ENCODE assay signal across 24 cellular contexts in genomic region chr2:70354264-70354949, GRCh38. TPM values are rescaled to one million over a fixed set of nuclear protein-coding genes. Genes with fewer than 3 reads are reported as not detected.
A peak's percentile ranks its signal among the peaks of the same experiment; 100 is the strongest.
DNase-seq lines count a peak whose midpoint lies in the region; ATAC-seq, FAIRE-seq and TF ChIP-seq lines count a peak whose summit lies in the region.
"Had no signal": no experiment of that assay in that cellular context is flagged by ENCODE, and none has a peak within 500 bp of the region (broad histone marks: within the 10 kb centered on the region; RNA-seq: fewer than 3 reads in every experiment).

No MANE protein-coding gene starts in this region.

- no peak overlapping the region for H3K4me2 ChIP-seq in Karpas-422 (ENCODE audit: low read depth, low read length, poor library complexity, severe bottlenecking)
- H3K4me2 ChIP-seq: hepatocyte had no signal

- H3K27ac ChIP-seq in RWPE2 (ENCODE audit: poor library complexity, severe bottlenecking), result peak overlapping the region; percentile 86
- H3K27ac ChIP-seq in Karpas-422 (ENCODE audit: low read length), result no peak overlapping the region
- H3K27ac ChIP-seq in vagina, result no peak overlapping the region
- H3K27ac ChIP-seq: hepatocyte, tibial nerve had no signal

- no peaks in the 10 kb centered on the region for H3K79me2 ChIP-seq in Karpas-422 (ENCODE audit: low read length)
- H3K79me2 ChIP-seq: hepatocyte had no signal

- peaks cover 28% of the 10 kb centered on the region for H3K4me1 ChIP-seq in RWPE2 (ENCODE audit: insufficient read depth, poor library complexity, severe bottlenecking)
- no peaks in the 10 kb centered on the region for H3K4me1 ChIP-seq in Karpas-422 (ENCODE audit: low read length)
- no peaks in the 10 kb centered on the region for H3K4me1 ChIP-seq in vagina
- H3K4me1 ChIP-seq: tibial nerve had no signal

- ATAC-seq in RWPE2 (ENCODE audit: low read depth), result peak; percentile 99

- H3K9ac ChIP-seq in Karpas-422 (ENCODE audit: low read length), result no peak overlapping the region

- FAIRE-seq in H54 (lab: Jason Lieb, UNC), result peak; percentile 80

- no peak overlapping the region for H2AFZ ChIP-seq in Karpas-422 (ENCODE audit: low read length)
- H2AFZ ChIP-seq: hepatocyte had no signal

- H4K20me1 ChIP-seq in Karpas-422 (ENCODE audit: insufficient read depth, low read depth, low read length), result no peaks in the 10 kb centered on the region

- TF ChIP-seq POLR2A in H54 (IDR thresholded peaks at IDR 0.05; ENCODE audit: low read depth, low read length), result no peak
- no peak for TF ChIP-seq POLR2A in vagina (IDR thresholded peaks at IDR 0.05)

- H3K27me3 ChIP-seq in RWPE2 (ENCODE audit: insufficient read depth, poor library complexity, severe bottlenecking), result no peaks in the 10 kb centered on the region
- no peaks in the 10 kb centered on the region for H3K27me3 ChIP-seq in Karpas-422 (ENCODE audit: low read length)
- H3K27me3 ChIP-seq in vagina, result no peaks in the 10 kb centered on the region
- H3K27me3 ChIP-seq: hepatocyte, tibial nerve had no signal

- DNase-seq in H54 (ENCODE audit: insufficient read length, low spot score) (no peak), RWPE2 (ENCODE audit: low spot score) (no peak), fibroblast of the aortic adventitia (ENCODE audit: low read depth) (peak; percentile 46), retina (no peak), Karpas-422 (no peak), nucleus accumbens (lab: John Stamatoyannopoulos, UW) (no peak), vagina (ENCODE audit: extremely low spot score in 2 of 2) (no peak)
- DNase-seq: activated CD4-positive, alpha-beta T cell treated with anti-CD3 and anti-CD28 coated beads, Interleukin-2, amount 50 U/mL, for 48 hours; activated CD4-positive, CD25-positive, alpha-beta regulatory T cell; activated CD8-positive, alpha-beta memory T cell treated with anti-CD3 and anti-CD28 coated beads, Interleukin-2, amount 50 U/mL, for 4 hours; aorta; CD8-positive, alpha-beta memory T cell; central memory CD4-positive, alpha-beta T cell; DMS153; foreskin fibroblast; GF-D8; GOT3; NCI-H2081; NCI-H345; NCI-H82; SHP77; T1000 had no signal

- H3K9me3 ChIP-seq in RWPE2 (ENCODE audit: severe bottlenecking) (no peaks in the 10 kb centered on the region), Karpas-422 (ENCODE audit: low read length) (no peaks in the 10 kb centered on the region), vagina (no peaks in the 10 kb centered on the region)
- H3K9me3 ChIP-seq: tibial nerve had no signal

- H3K4me3 ChIP-seq in RWPE2 (ENCODE audit: severe bottlenecking), result no peak overlapping the region
- no peak overlapping the region for H3K4me3 ChIP-seq in fibroblast of the aortic adventitia (ENCODE audit: low read depth, low read length)
- no peak overlapping the region for H3K4me3 ChIP-seq in Karpas-422 (ENCODE audit: low read length)
- H3K4me3 ChIP-seq in vagina, result no peak overlapping the region
- H3K4me3 ChIP-seq: hepatocyte, tibial nerve had no signal

- TF ChIP-seq CTCF in RWPE2 (IDR thresholded peaks at IDR 0.05; ENCODE audit: poor library complexity, severe bottlenecking) (no peak), fibroblast of the aortic adventitia (IDR thresholded peaks at IDR 0.05; ENCODE audit: insufficient read depth, low read length) (no peak), vagina (IDR thresholded peaks at IDR 0.05) (no peak)

- no peaks in the 10 kb centered on the region for H3K36me3 ChIP-seq in RWPE2 (ENCODE audit: low read depth)
- H3K36me3 ChIP-seq in Karpas-422 (ENCODE audit: insufficient read depth, low read length), result no peaks in the 10 kb centered on the region
- no peaks in the 10 kb centered on the region for H3K36me3 ChIP-seq in vagina
- H3K36me3 ChIP-seq: tibial nerve had no signal

- no peaks in the 10 kb centered on the region for H3K9me2 ChIP-seq in Karpas-422 (replicated peaks; ENCODE audit: insufficient read depth, low read length)

- intact Hi-C loops in vagina (cut with DNase I), result no loop called here

RNA-seq across cellular contexts. Expression of gene FAM136A, which starts 52.5 kb away (rescaled TPM):
- total RNA-seq in fibroblast of the aortic adventitia (ENCODE audit: low replicate concordance) (35.5 and 36.6 TPM in 2 replicates), vagina (12.5 TPM)
- 85.9 and 89.4 TPM in 2 replicates for total RNA-seq in Karpas-422 (2014; rRNA removed; shearing (Covaris generic); ENCODE audit: low replicate concordance)
